12 cellular contexts compared by ENCODE assay signal in genomic region chr11:8775341-8776133, GRCh38.
A peak's percentile ranks its signal among the peaks of the same experiment; 100 is the strongest.
DNase-seq lines count a peak whose midpoint lies in the region; ATAC-seq, FAIRE-seq and TF ChIP-seq lines count a peak whose summit lies in the region.
"Had no signal": no experiment of that assay in that cellular context is flagged by ENCODE, and none has a peak within 500 bp of the region (broad histone marks: within the 10 kb centered on the region; RNA-seq: fewer than 3 reads in every experiment).

No MANE protein-coding gene starts in this region.

- FAIRE-seq in HepG2 (lab: Jason Lieb, UNC), result no peak
- FAIRE-seq: GM12878, GM19239 had no signal

- CTCF ChIA-PET in HepG2 (lab: Yijun Ruan, JAX; ENCODE audit: low intra/inter-chr PET ratio, low total read pairs), result no interaction called here

- H3K4me1 ChIP-seq in HepG2 (ENCODE audit: insufficient read depth, low read length) (peaks cover 16% of the 10 kb centered on the region), spleen (peaks cover 16 to 89% (median 38%) of the 10 kb centered on the region in 6 donors)

- H3K4me3 ChIP-seq in HepG2 (replicated peaks in 1 of 3; ENCODE audit: insufficient read depth in 1 of 3, low read depth in 2 of 3, low read length in 3 of 3) (no peak overlapping the region), spleen (no peak overlapping the region)
- H3K4me3 ChIP-seq: GM12878 had no signal

- H3K27me3 Mint-ChIP-seq in HFFc6 (ENCODE audit: insufficient read depth) (no peaks in the 10 kb centered on the region; the same call in 1 of the 2 replicates), chondrocyte (ENCODE audit: low read depth) (no peaks in the 10 kb centered on the region)

- BruUV-seq in HepG2 (replicated peaks; lab: Mats Ljungman, UMichigan), result no TSS peak

- H3K4me3 Mint-ChIP-seq in HFFc6 (no peak overlapping the region; the same call in 1 of the 2 replicates), chondrocyte (ENCODE audit: unreplicated experiment) (no peak overlapping the region)
- H3K4me3 Mint-ChIP-seq: activated naive CD8-positive, alpha-beta T cell treated with anti-CD3 and anti-CD28 coated beads, Interleukin-2, amount 10 ng/mL, durations not matched to agents 7 days and 5 days had no signal

- 85% methylated on average over 5 of the region's 5 CpGs for WGBS in HepG2 (ENCODE audit: low lambda C conversion rate)
- 60 to 77% (median 66%) methylated on average over 5 of the region's 5 CpGs for WGBS in spleen, 5 donors

- H3K27ac Mint-ChIP-seq in HFFc6, result peak overlapping the region; percentile 51
- peak overlapping the region; percentile 84 for H3K27ac Mint-ChIP-seq in chondrocyte (ENCODE audit: unreplicated experiment)
- H3K27ac Mint-ChIP-seq: activated naive CD8-positive, alpha-beta T cell treated with anti-CD3 and anti-CD28 coated beads, Interleukin-2, amount 10 ng/mL, durations not matched to agents 7 days and 5 days had no signal

- H3K27ac ChIP-seq in HepG2 (ENCODE audit: extremely low read length, insufficient read depth, low read length), result peak overlapping the region; percentile 30
- peak overlapping the region; percentile 48 to 81 (median 72) for H3K27ac ChIP-seq in spleen

- 0 out of 2 replicates have a peak overlapping the region, but pooled peaks have one; percentile 9 for H3K4me2 ChIP-seq in HepG2 (ENCODE audit: low read depth, low read length)

- H3K36me3 Mint-ChIP-seq in HFFc6 (ENCODE audit: low read depth) (peaks cover 30% of the 10 kb centered on the region), chondrocyte (ENCODE audit: low read depth) (peaks cover 7% of the 10 kb centered on the region)
- H3K36me3 Mint-ChIP-seq: activated naive CD8-positive, alpha-beta T cell treated with anti-CD3 and anti-CD28 coated beads, Interleukin-2, amount 10 ng/mL, durations not matched to agents 7 days and 5 days had no signal

- intact Hi-C loops in HepG2 (cut with micrococcal nuclease; ENCODE audit: unreplicated experiment) (no loop called here), spleen (cut with DNase I; ENCODE audit: low total_unique reads) (no loop called here)

- no peaks in the 10 kb centered on the region for H3K79me2 ChIP-seq in HepG2 (ENCODE audit: insufficient read depth, low read length)

- POLR2A ChIA-PET in HepG2 (lab: Yijun Ruan, JAX), result interaction anchor here (0.6 kb wide), 1 partner anchor 93 kb away, joined by 4 read pairs; the partner anchor contains the start of genes RPL27A and TRIM66

- TF ChIP-seq EP300 in HepG2 (IDR thresholded peaks at IDR 0.05; ENCODE audit: low read depth in 2 of 2, low read length in 2 of 2), result no peak
- TF ChIP-seq EP300 in HepG2 (CRISPR knock-in tag; IDR thresholded peaks at IDR 0.05; ENCODE audit: borderline replicate concordance), result no peak

- H3K9ac ChIP-seq in HepG2 (ENCODE audit: insufficient read depth, low read depth, low read length), result no peak overlapping the region

- DNase-seq in HFFc6, result no peak
- DNase-seq in chondrocyte (ENCODE audit: low spot score), result no peak
- no peak for DNase-seq in HepG2 (ENCODE audit: low spot score)
- peak; percentile 77 for DNase-seq in spleen
- DNase-seq in SKM-1 treated with dmso at 0.1 percent for 144 hours (lab: John Stamatoyannopoulos, UW; ENCODE audit: unreplicated experiment), result no peak
- DNase-seq in activated effector memory CD4-positive, alpha-beta T cell treated with anti-CD3 and anti-CD28 coated beads, Interleukin-2, amount 50 U/mL, for 16 hours, result no peak
- DNase-seq: activated naive CD8-positive, alpha-beta T cell treated with anti-CD3 and anti-CD28 coated beads, Interleukin-2, amount 10 ng/mL, durations not matched to agents 7 days and 5 days; DMS153 had no signal

- H3K9me3 Mint-ChIP-seq in HFFc6 (no peaks in the 10 kb centered on the region), chondrocyte (ENCODE audit: low read depth) (no peaks in the 10 kb centered on the region)
- H3K9me3 Mint-ChIP-seq: activated naive CD8-positive, alpha-beta T cell treated with anti-CD3 and anti-CD28 coated beads, Interleukin-2, amount 10 ng/mL, durations not matched to agents 7 days and 5 days had no signal

- H3K27me3 ChIP-seq in HepG2 (ENCODE audit: control insufficient read depth in 1 of 2, insufficient read depth in 2 of 2, low read length in 2 of 2), result no peaks in the 10 kb centered on the region
- H3K27me3 ChIP-seq in spleen (replicated peaks in 1 of 7), result no peaks in the 10 kb centered on the region

- TF ChIP-seq POLR2A in HepG2 (IDR thresholded peaks at IDR 0.05; ENCODE audit: insufficient read depth in 1 of 2, low read depth in 2 of 2, low read length in 2 of 2), result no peak
- TF ChIP-seq POLR2A in spleen (IDR thresholded peaks at IDR 0.05), result no peak

- H3K9me3 ChIP-seq in HepG2 (ENCODE audit: low read length) (no peaks in the 10 kb centered on the region), spleen (no peaks in the 10 kb centered on the region)

- H3K36me3 ChIP-seq in HepG2 (replicated peaks in 1 of 2; ENCODE audit: control insufficient read depth in 1 of 2, insufficient read depth in 2 of 2, low read length in 2 of 2) (peaks cover 0 to 4% of the 10 kb centered on the region in 2 experiments; a peak in 2 of 5 replicates), spleen (no peaks in the 10 kb centered on the region)

- H2AFZ ChIP-seq in HepG2 (ENCODE audit: low read length), result no peak overlapping the region

- in situ Hi-C loops in HepG2 (cut with HindIII; ENCODE audit: extremely low pct_ligation_motif_present, low pct_unique_long_range_greater_than_20kb), result no loop called here

- no peak for TF ChIP-seq RAD21 in HepG2 (CRISPR knock-in tag; IDR thresholded peaks at IDR 0.05)

- TF ChIP-seq CTCF in HFFc6 (IDR thresholded peaks at IDR 0.05) (no peak), chondrocyte (IDR thresholded peaks at IDR 0.05) (peak; percentile 24), HepG2 (CRISPR knock-in tag; IDR thresholded peaks at IDR 0.05) (no peak), spleen (IDR thresholded peaks at IDR 0.05 in 8 of 11, conservative IDR thresholded peaks at IDR 0.05 in 3 of 11) (no peak)

- H4K20me1 ChIP-seq in HepG2 (ENCODE audit: insufficient read depth, low read length), result no peaks in the 10 kb centered on the region

- ATAC-seq in HepG2 (no peak; the same call in 1 of the 3 replicates), HG02571 (IDR thresholded peaks at IDR 0.05; ENCODE audit: unreplicated experiment) (no peak), GM21825 (IDR thresholded peaks at IDR 0.05; ENCODE audit: unreplicated experiment) (no peak)
- ATAC-seq: GM12878 had no signal

- H3K4me1 Mint-ChIP-seq in HFFc6 (ENCODE audit: low read depth) (peaks cover 81% of the 10 kb centered on the region), chondrocyte (ENCODE audit: low read depth) (peaks cover 89% of the 10 kb centered on the region)

TF ChIP-seq in HepG2, 621 proteins besides CTCF, POLR2A, EP300 and RAD21:
- TF ChIP-seq SMAD9 (CRISPR knock-in tag; IDR thresholded peaks at IDR 0.05) (no peak), FIP1L1 (IDR thresholded peaks at IDR 0.05; ENCODE audit: borderline replicate concordance, insufficient read depth, low read depth, low read length) (no peak), ZNF17 (CRISPR knock-in tag; IDR thresholded peaks at IDR 0.05) (no peak), FOXA1 (IDR thresholded peaks at IDR 0.05) (no peak), FOXA1 (CRISPR knock-in tag; IDR thresholded peaks at IDR 0.05) (no peak), RNF2 (conservative IDR thresholded peaks at IDR 0.05; ENCODE audit: low read depth) (no peak), ZMAT3 (CRISPR knock-in tag; conservative IDR thresholded peaks at IDR 0.05) (no peak), ZSCAN31 (CRISPR knock-in tag; IDR thresholded peaks at IDR 0.05; ENCODE audit: low read depth) (no peak), HNF1A (IDR thresholded peaks at IDR 0.05; ENCODE audit: low read depth) (no peak), HNF1A (CRISPR knock-in tag; IDR thresholded peaks at IDR 0.05; ENCODE audit: borderline replicate concordance) (no peak)
- TF ChIP-seq, protein P1, sequence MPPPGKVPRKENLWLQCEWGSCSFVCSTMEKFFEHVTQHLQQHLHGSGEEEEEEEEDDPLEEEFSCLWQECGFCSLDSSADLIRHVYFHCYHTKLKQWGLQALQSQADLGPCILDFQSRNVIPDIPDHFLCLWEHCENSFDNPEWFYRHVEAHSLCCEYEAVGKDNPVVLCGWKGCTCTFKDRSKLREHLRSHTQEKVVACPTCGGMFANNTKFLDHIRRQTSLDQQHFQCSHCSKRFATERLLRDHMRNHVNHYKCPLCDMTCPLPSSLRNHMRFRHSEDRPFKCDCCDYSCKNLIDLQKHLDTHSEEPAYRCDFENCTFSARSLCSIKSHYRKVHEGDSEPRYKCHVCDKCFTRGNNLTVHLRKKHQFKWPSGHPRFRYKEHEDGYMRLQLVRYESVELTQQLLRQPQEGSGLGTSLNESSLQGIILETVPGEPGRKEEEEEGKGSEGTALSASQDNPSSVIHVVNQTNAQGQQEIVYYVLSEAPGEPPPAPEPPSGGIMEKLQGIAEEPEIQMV (CRISPR knock-in tag; IDR thresholded peaks at IDR 0.05; ENCODE audit: low read depth), result no peak
